In genomic region chr1:53616511-53616910, GRCh38 we compare ENCODE assay signal across 15 cellular contexts.
"Had no signal": no experiment of that assay in that cellular context is flagged by ENCODE, and none has a peak within 500 bp of the region (broad histone marks: within the 10 kb centered on the region; RNA-seq: fewer than 3 reads in every experiment).

No MANE protein-coding gene starts in this region.

- H3K4me3 Mint-ChIP-seq: activated CD4-positive, alpha-beta T cell treated with anti-CD3 and anti-CD28 coated beads, Interleukin-2, amount 10 ng/mL, durations not matched to agents 7 days and 5 days; activated naive CD4-positive, alpha-beta T cell treated with anti-CD3 and anti-CD28 coated beads for 36 hours; activated T-helper 17 cell treated with anti-CD3 and anti-CD28 coated beads, Interleukin-2, amount 50 U/mL, for 72 hours; immature natural killer cell; natural killer cell had no signal

- H3K9me3 Mint-ChIP-seq: activated CD4-positive, alpha-beta T cell treated with anti-CD3 and anti-CD28 coated beads, Interleukin-2, amount 10 ng/mL, durations not matched to agents 7 days and 5 days had no signal

- H3K4me1 Mint-ChIP-seq: activated CD4-positive, alpha-beta T cell treated with anti-CD3 and anti-CD28 coated beads, Interleukin-2, amount 10 ng/mL, durations not matched to agents 7 days and 5 days; activated T-helper 17 cell treated with anti-CD3 and anti-CD28 coated beads, Interleukin-2, amount 50 U/mL, for 72 hours; immature natural killer cell; natural killer cell had no signal

- DNase-seq: activated CD4-positive, alpha-beta T cell treated with anti-CD3 and anti-CD28 coated beads, Interleukin-2, amount 10 ng/mL, durations not matched to agents 7 days and 5 days; activated naive CD4-positive, alpha-beta T cell treated with anti-CD3 and anti-CD28 coated beads for 36 hours; cerebellar nuclear complex; effector CD8-positive, alpha-beta T cell; esophagus squamous epithelium; immature natural killer cell; natural killer cell; stimulated activated CD4-positive, alpha-beta T cell treated with anti-CD3 and anti-CD28 coated beads, Interleukin-12 subunit alpha, Interleukin-12 subunit beta, amount 100 ng/mL, for 4 hours; stimulated activated CD4-positive, alpha-beta T cell treated with anti-CD3 and anti-CD28 coated beads, Interleukin-1b, Interleukin-23, amount 100 ng/mL, for 48 hours; stimulated activated CD8-positive, alpha-beta memory T cell treated with anti-CD3 and anti-CD28 coated beads, Interleukin-4, amount 100 ng/mL, for 48 hours; stimulated activated naive CD4-positive, alpha-beta T cell; T-helper 1 cell; T-helper 9 cell had no signal

- ATAC-seq: activated T-helper 17 cell treated with anti-CD3 and anti-CD28 coated beads, Interleukin-2, amount 50 U/mL, for 72 hours; natural killer cell; pancreas had no signal

- H3K27ac Mint-ChIP-seq: activated CD4-positive, alpha-beta T cell treated with anti-CD3 and anti-CD28 coated beads, Interleukin-2, amount 10 ng/mL, durations not matched to agents 7 days and 5 days; activated naive CD4-positive, alpha-beta T cell treated with anti-CD3 and anti-CD28 coated beads for 36 hours; activated T-helper 17 cell treated with anti-CD3 and anti-CD28 coated beads, Interleukin-2, amount 50 U/mL, for 72 hours; immature natural killer cell; natural killer cell had no signal
